ENCODE assay signal across 8 cellular contexts in genomic region chr10:13160934-13161266, GRCh38. TPM values are rescaled to one million over a fixed set of nuclear protein-coding genes. Genes with fewer than 3 reads are reported as not detected.
DNase-seq lines count a peak whose midpoint lies in the region; ATAC-seq and TF ChIP-seq lines count a peak whose summit lies in the region.

No MANE protein-coding gene starts in this region.

- peaks cover 26% of the 10 kb centered on the region for H3K36me3 ChIP-seq in DND-41 (ENCODE audit: insufficient read depth, low read length)
- H3K36me3 ChIP-seq in naive thymus-derived CD4-positive, alpha-beta T cell (ENCODE audit: control insufficient read depth in 2 of 3, insufficient read depth in 3 of 3, low read length in 3 of 3): no peaks in the 10 kb centered on the region

- peak overlapping the region; percentile 88 for H3K4me3 Mint-ChIP-seq in activated naive CD8-positive, alpha-beta T cell treated with anti-CD3 and anti-CD28 coated beads for 36 hours
- peak overlapping the region; percentile 64 to 93 (median 88) for H3K4me3 Mint-ChIP-seq in naive thymus-derived CD4-positive, alpha-beta T cell

- no peaks in the 10 kb centered on the region for H3K27me3 ChIP-seq in DND-41 (ENCODE audit: insufficient read depth, low read length, poor library complexity)
- H3K27me3 ChIP-seq in naive thymus-derived CD4-positive, alpha-beta T cell (ENCODE audit: control insufficient read depth in 2 of 2, insufficient read depth in 2 of 2, low read length in 2 of 2): no peaks in the 10 kb centered on the region

- POLR2A ChIA-PET in naive thymus-derived CD4-positive, alpha-beta T cell (lab: Charles Lee): interaction anchor here (0.9 to 2.0 kb wide), 2 partner anchors 139 to 142 kb away, joined by 3 to 8 read pairs; partner anchors contain the start of gene PHYH

- no peak for TF ChIP-seq CTCF in DND-41 (IDR thresholded peaks at IDR 0.05; ENCODE audit: borderline replicate concordance, extremely low read depth, low read length, poor library complexity, severe bottlenecking)

- H3K4me1 Mint-ChIP-seq in activated naive CD8-positive, alpha-beta T cell treated with anti-CD3 and anti-CD28 coated beads for 36 hours: peaks cover 20% of the 10 kb centered on the region
- H3K4me1 Mint-ChIP-seq in naive thymus-derived CD4-positive, alpha-beta T cell: peaks cover 3 to 36% (median 19%) of the 10 kb centered on the region in 7 donors

- DNase-seq in DND-41: no peak
- DNase-seq in activated naive CD8-positive, alpha-beta T cell treated with anti-CD3 and anti-CD28 coated beads for 36 hours: no peak
- DNase-seq in naive thymus-derived CD4-positive, alpha-beta T cell: no peak
- no peak for DNase-seq in NCI-H82 (lab: John Stamatoyannopoulos, UW)
- DNase-seq in foreskin melanocyte: no peak
- DNase-seq in G401 (ENCODE audit: low spot score): no peak

- H3K79me2 ChIP-seq in DND-41 (ENCODE audit: insufficient read depth, low read length): peaks cover 45% of the 10 kb centered on the region

- peaks cover 30% of the 10 kb centered on the region for H3K36me3 Mint-ChIP-seq in activated naive CD8-positive, alpha-beta T cell treated with anti-CD3 and anti-CD28 coated beads for 36 hours
- H3K36me3 Mint-ChIP-seq in naive thymus-derived CD4-positive, alpha-beta T cell: peaks cover 0 to 8% (median 0%) of the 10 kb centered on the region in 5 donors

- H3K9me3 ChIP-seq in DND-41 (ENCODE audit: insufficient read depth, low read length, severe bottlenecking): no peaks in the 10 kb centered on the region
- no peaks in the 10 kb centered on the region for H3K9me3 ChIP-seq in naive thymus-derived CD4-positive, alpha-beta T cell (ENCODE audit: control insufficient read depth in 2 of 3, low read length in 3 of 3)

- H3K9ac ChIP-seq in DND-41 (ENCODE audit: low read depth, low read length): peak overlapping the region; percentile 74

- CTCF ChIA-PET in naive thymus-derived CD4-positive, alpha-beta T cell (lab: Charles Lee): interaction anchor here (0.6 to 2.7 kb wide), 6 partner anchors 13 to 374 kb away, joined by 3 to 15 read pairs (median 4); partner anchors contain the start of genes OPTN and PHYH

- no peak; the same call in 2 of the 3 replicates for ATAC-seq in DND-41 (ENCODE audit: insufficient read depth, low read depth)
- peak; percentile 22 for ATAC-seq in HG02763 (IDR thresholded peaks at IDR 0.05; ENCODE audit: unreplicated experiment)
- no peak for ATAC-seq in naive thymus-derived CD4-positive, alpha-beta T cell
- ATAC-seq in activated CD4-positive, CD25-positive, alpha-beta regulatory T cell treated with anti-CD3 and anti-CD28 coated beads, Interleukin-2, amount 50 U/mL, for 24 hours: no peak

- H3K27me3 Mint-ChIP-seq in activated naive CD8-positive, alpha-beta T cell treated with anti-CD3 and anti-CD28 coated beads for 36 hours: peaks cover 8% of the 10 kb centered on the region
- H3K27me3 Mint-ChIP-seq in naive thymus-derived CD4-positive, alpha-beta T cell: peaks cover 0 to 2% (median 0%) of the 10 kb centered on the region in 5 donors

- H3K9me3 Mint-ChIP-seq in activated naive CD8-positive, alpha-beta T cell treated with anti-CD3 and anti-CD28 coated beads for 36 hours: peaks cover under 1% of the 10 kb centered on the region
- H3K9me3 Mint-ChIP-seq in naive thymus-derived CD4-positive, alpha-beta T cell: peaks cover 0 to 3% (median 0%) of the 10 kb centered on the region in 11 donors

- H3K27ac ChIP-seq in DND-41 (ENCODE audit: low read length): peak overlapping the region; percentile 85
- no peak overlapping the region for H3K27ac ChIP-seq in naive thymus-derived CD4-positive, alpha-beta T cell (ENCODE audit: low read depth, low read length)

- H3K4me2 ChIP-seq in DND-41 (ENCODE audit: insufficient read depth, low read length): peak overlapping the region; percentile 96

- peak overlapping the region; percentile 100 for H2AFZ ChIP-seq in DND-41 (ENCODE audit: low read depth, low read length)

- peaks cover 30% of the 10 kb centered on the region; the same call in 1 of the 2 replicates for H4K20me1 ChIP-seq in DND-41 (ENCODE audit: insufficient read depth, low read length)

- intact Hi-C loops in naive thymus-derived CD4-positive, alpha-beta T cell (cut with micrococcal nuclease): loop anchor here (1.0 to 5.0 kb wide), 12 partner anchors 52 to 1798 kb away; partner anchors contain the start of genes CDC123 (in 1 of the 2), MEIG1 (in 1 of the 2), NUDT5 (in 1 of the 2) and PRPF18 (in 1 of the 2)

- H3K4me3 ChIP-seq in DND-41 (ENCODE audit: low read depth in 1 of 2, low read length in 2 of 2): peak overlapping the region; percentile 16 to 90; a peak in 3 of 4 replicates
- peak overlapping the region; percentile 47 for H3K4me3 ChIP-seq in naive thymus-derived CD4-positive, alpha-beta T cell (ENCODE audit: low read length)

- H3K27ac Mint-ChIP-seq in activated naive CD8-positive, alpha-beta T cell treated with anti-CD3 and anti-CD28 coated beads for 36 hours: peak overlapping the region; percentile 81
- H3K27ac Mint-ChIP-seq in naive thymus-derived CD4-positive, alpha-beta T cell: peak overlapping the region in 8 of 9 donors; percentile 57 to 89 (median 75)

- H3K4me1 ChIP-seq in DND-41 (ENCODE audit: insufficient read depth, low read length): peaks cover 34% of the 10 kb centered on the region
- H3K4me1 ChIP-seq in naive thymus-derived CD4-positive, alpha-beta T cell (ENCODE audit: control insufficient read depth in 2 of 2, insufficient read depth in 2 of 2, low read length in 2 of 2): peaks cover 6 to 10% of the 10 kb centered on the region in 2 donors

- in situ Hi-C loops in G401 (cut with HindIII; ENCODE audit: low sequenced_read_pairs): no loop called here

RNA-seq across cellular contexts. Expression of gene MCM10, which starts 0.5 kb away (rescaled TPM):
- 10 to 100 TPM; 89.3 to 91.2 TPM for total RNA-seq in activated naive CD8-positive, alpha-beta T cell treated with anti-CD3 and anti-CD28 coated beads for 36 hours
- total RNA-seq in naive thymus-derived CD4-positive, alpha-beta T cell: 10 to 100 TPM in 1 of 5 experiments, under 1 TPM in 4; 0.08 to 41.8 (median 0.42) TPM
- polyA plus RNA-seq in naive thymus-derived CD4-positive, alpha-beta T cell: under 1 TPM in 1 of 2 donors, not detected in 1; 0.13 TPM
- 26.4 and 27.9 TPM in 2 replicates for total RNA-seq in G401 (2014; rRNA removed; shearing (Covaris generic))
